Comparison of ENCODE assay signal across 8 cellular contexts in the genomic region with DNA sequence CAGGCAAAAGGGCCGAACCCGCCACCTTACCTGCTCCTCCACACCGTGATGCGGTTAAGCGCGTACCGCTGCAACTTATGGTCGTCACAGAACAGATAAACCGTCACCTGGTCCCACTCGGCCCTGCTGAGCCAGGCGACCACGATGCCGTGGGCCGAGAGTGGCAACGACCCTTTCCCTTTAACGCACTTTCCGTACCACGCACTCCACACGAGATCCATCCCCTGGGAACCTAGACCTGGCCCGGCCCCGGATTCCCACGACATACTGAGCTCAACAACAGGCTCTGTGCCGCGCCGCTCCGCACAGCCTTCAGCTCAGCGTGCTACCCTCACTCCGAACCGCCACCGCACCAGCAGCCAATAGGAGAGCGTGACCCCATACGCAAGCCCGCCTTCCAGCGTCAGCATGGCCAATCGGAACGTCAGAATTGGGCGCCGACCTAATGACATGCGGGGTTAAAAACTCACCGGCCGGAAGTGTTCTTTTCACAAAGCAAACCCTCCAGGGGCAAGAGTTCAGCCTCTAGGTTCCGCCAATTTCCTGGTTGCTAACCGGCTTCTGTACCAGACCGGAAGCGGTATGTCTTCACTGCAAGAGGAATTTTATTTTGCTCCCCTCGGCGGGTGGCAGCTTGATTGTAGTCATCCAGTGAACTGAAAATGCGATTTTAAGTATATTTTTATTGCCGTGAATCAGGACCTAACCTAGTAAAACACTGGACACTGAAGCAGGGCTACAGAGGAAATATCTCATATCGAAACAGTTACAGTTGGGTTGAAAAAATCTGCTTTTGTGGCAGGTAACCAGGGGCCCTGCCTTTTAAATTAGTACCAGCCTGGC. TPM values are rescaled to one million over a fixed set of nuclear protein-coding genes. Genes with fewer than 3 reads are reported as not detected.
A peak's percentile ranks its signal among the peaks of the same experiment; 100 is the strongest.
DNase-seq lines count a peak whose midpoint lies in the region; ATAC-seq and TF ChIP-seq lines count a peak whose summit lies in the region.

A gene (minus strand): TSS at position 338 of the 843 bp plus-strand sequence. CDS start 72 bp downstream, at position 266.

- H3K4me3 ChIP-seq in AG04450 (ENCODE audit: low read depth, low read length): peak within 1 kb of the TSS; percentile 91
- peak within 1 kb of the TSS; percentile 76 to 90 for H3K4me3 ChIP-seq in cardiac fibroblast (replicated peaks in 1 of 2; ENCODE audit: low read depth in 2 of 2, low read length in 2 of 2)
- H3K4me3 ChIP-seq in spleen: peak within 1 kb of the TSS; percentile 32 to 94 (median 73)

- H3K4me1 Mint-ChIP-seq in WTC11 (peaks cover 9% of the 10 kb centered on the region), immature natural killer cell (peaks cover 17 to 25% of the 10 kb centered on the region in 2 donors)

- intact Hi-C loops in spleen (cut with DNase I; ENCODE audit: low total_unique reads): no loop called here

- H3K27ac ChIP-seq in AG04450 (ENCODE audit: low read depth, low read length): peak within 1 kb of the TSS; percentile 47
- H3K27ac ChIP-seq in spleen: peak within 1 kb of the TSS in 7 of 8 donors; percentile 61 to 83 (median 75)

- CTCF ChIA-PET in AG04450 (lab: Charles Lee) (interaction anchor here (0.5 kb wide), 1 partner anchor 120 kb away, joined by 3 read pairs; no protein-coding TSS in a partner anchor), WTC11 (lab: Charles Lee) (no interaction called here)

- H3K27me3 ChIP-seq in AG04450 (ENCODE audit: control insufficient read depth, insufficient read depth, low read length) (no peaks in the 10 kb centered on the region), spleen (replicated peaks in 1 of 7) (no peaks in the 10 kb centered on the region)

- H3K27ac Mint-ChIP-seq in WTC11: peak within 1 kb of the TSS; percentile 97
- peak within 1 kb of the TSS; percentile 92 to 100 (median 97) for H3K27ac Mint-ChIP-seq in immature natural killer cell

- H3K27me3 Mint-ChIP-seq in WTC11 (ENCODE audit: low read depth): peaks cover 9% of the 10 kb centered on the region
- peaks cover 4 to 5% (median 4%) of the 10 kb centered on the region in 3 donors for H3K27me3 Mint-ChIP-seq in immature natural killer cell (ENCODE audit: low read depth in 3 of 3)

- ATAC-seq in GM18909 (IDR thresholded peaks at IDR 0.05; ENCODE audit: poor library complexity, unreplicated experiment): peak; percentile 100
- peak; percentile 100 for ATAC-seq in HG03175 (IDR thresholded peaks at IDR 0.05; ENCODE audit: unreplicated experiment)
- ATAC-seq in WTC11: peak; percentile 100

- H3K36me3 Mint-ChIP-seq in WTC11 (peaks cover 11% of the 10 kb centered on the region; the same call in 1 of the 2 replicates), immature natural killer cell (peaks cover 0 to 4% (median 0%) of the 10 kb centered on the region in 3 donors)

- H3K9me3 Mint-ChIP-seq in WTC11 (no peaks in the 10 kb centered on the region), immature natural killer cell (no peaks in the 10 kb centered on the region)

- WGBS in spleen, 5 donors: 1 to 37% (median 3%) methylated on average over 10 to 50 of the region's 50 CpGs

- no peak for TF ChIP-seq POLR2A in spleen (IDR thresholded peaks at IDR 0.05)

- DNase-seq in AG04450 (ENCODE audit: low read depth, low spot score) (peak; percentile 85), NCI-H226 (peak; percentile 88), WTC11 (ENCODE audit: low spot score) (peak; percentile 89), cardiac fibroblast (ENCODE audit: low read depth in 2 of 2) (peak; percentile 96), immature natural killer cell (peak; percentile 89 to 93 (median 92)), spleen (peak; percentile 95)

- H3K9me3 ChIP-seq in AG04450 (ENCODE audit: control insufficient read depth, insufficient read depth, low read length) (no peaks in the 10 kb centered on the region), spleen (no peaks in the 10 kb centered on the region)

- H3K4me1 ChIP-seq in spleen: peaks cover 8 to 22% (median 16%) of the 10 kb centered on the region in 6 donors

- POLR2A ChIA-PET in AG04450 (lab: Yijun Ruan, JAX): interaction anchor here (0.6 to 0.7 kb wide), 2 partner anchors 121 to 252 kb away, joined by 3 to 7 read pairs; no protein-coding TSS in a partner anchor
- POLR2A ChIA-PET in WTC11 (lab: Charles Lee): interaction anchor here (0.6 kb wide), 1 partner anchor 142 kb away, joined by 3 read pairs; no protein-coding TSS in a partner anchor

- peak within 1 kb of the TSS; percentile 98 for H3K4me3 Mint-ChIP-seq in WTC11
- H3K4me3 Mint-ChIP-seq in immature natural killer cell: peak within 1 kb of the TSS; percentile 95 to 100 (median 100)

- no peak for TF ChIP-seq CTCF in AG04450 (IDR thresholded peaks at IDR 0.05; ENCODE audit: low read depth, low read length)
- TF ChIP-seq CTCF in WTC11 (IDR thresholded peaks at IDR 0.05): no peak
- no peak for TF ChIP-seq CTCF in cardiac fibroblast (IDR thresholded peaks at IDR 0.05; ENCODE audit: low read depth, low read length)
- TF ChIP-seq CTCF in spleen (IDR thresholded peaks at IDR 0.05 in 8 of 11, conservative IDR thresholded peaks at IDR 0.05 in 3 of 11): peak in 1 of 11 experiments; percentile 8

- peaks cover 0 to 29% (median 6%) of the 10 kb centered on the region in 6 donors for H3K36me3 ChIP-seq in spleen

TF ChIP-seq in WTC11, 78 proteins besides CTCF, POLR2A, EP300 and RAD21:
- TF ChIP-seq FOXK1 (CRISPR knock-in tag; IDR thresholded peaks at IDR 0.05) (peak; percentile 68), FOXJ3 (CRISPR knock-in tag; IDR thresholded peaks at IDR 0.05; ENCODE audit: borderline replicate concordance) (no peak), SP1 (CRISPR knock-in tag; conservative IDR thresholded peaks at IDR 0.05) (peak; percentile 70), CREM (CRISPR knock-in tag; IDR thresholded peaks at IDR 0.05) (0 out of 2 replicates have a peak, but pooled peaks have one; percentile 63), GABPB1 (CRISPR knock-in tag; IDR thresholded peaks at IDR 0.05) (peak; percentile 66; the same call in 1 of the 2 replicates), ZNF232 (CRISPR knock-in tag; IDR thresholded peaks at IDR 0.05) (no peak), NFYB (CRISPR knock-in tag; conservative IDR thresholded peaks at IDR 0.05; ENCODE audit: low read depth) (peak; percentile 73)
- TF ChIP-seq, protein P1, sequence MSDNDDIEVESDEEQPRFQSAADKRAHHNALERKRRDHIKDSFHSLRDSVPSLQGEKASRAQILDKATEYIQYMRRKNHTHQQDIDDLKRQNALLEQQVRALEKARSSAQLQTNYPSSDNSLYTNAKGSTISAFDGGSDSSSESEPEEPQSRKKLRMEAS (CRISPR knock-in tag; IDR thresholded peaks at IDR 0.05): peak; percentile 51; the same call in 1 of the 2 replicates

RNA-seq across cellular contexts. Expression of the gene that starts here (rescaled TPM):
- 17.9 and 19.5 TPM in 2 replicates for polyA plus RNA-seq in AG04450 (2011; rRNA removed)
- polyA minus RNA-seq in AG04450 (2011; rRNA and poly(A)+ RNA removed): 11.8 and 14.5 TPM in 2 replicates
- total RNA-seq in WTC11 (2021): 61.4 to 65.1 TPM (median 64.9 TPM) in 3 replicates
- 10 to 100 TPM; 31.8 to 39.3 (median 38.3) TPM for polyA plus RNA-seq in immature natural killer cell
- 10 to 100 TPM; 19.0 to 31.3 (median 27.1) TPM for total RNA-seq in spleen
- 10 to 100 TPM; 19.9 to 26.3 (median 23.6) TPM for polyA plus RNA-seq in spleen

Comparison
In these comparisons a context has a peak if more than half of its experiments do, and no peak if none do; other contexts are left out.
1. Peak in every context shown above with its lines: DNase-seq, ATAC-seq, H3K4me3 ChIP-seq and H3K27ac ChIP-seq.